20 cellular contexts compared by ENCODE assay signal in the genomic region with DNA sequence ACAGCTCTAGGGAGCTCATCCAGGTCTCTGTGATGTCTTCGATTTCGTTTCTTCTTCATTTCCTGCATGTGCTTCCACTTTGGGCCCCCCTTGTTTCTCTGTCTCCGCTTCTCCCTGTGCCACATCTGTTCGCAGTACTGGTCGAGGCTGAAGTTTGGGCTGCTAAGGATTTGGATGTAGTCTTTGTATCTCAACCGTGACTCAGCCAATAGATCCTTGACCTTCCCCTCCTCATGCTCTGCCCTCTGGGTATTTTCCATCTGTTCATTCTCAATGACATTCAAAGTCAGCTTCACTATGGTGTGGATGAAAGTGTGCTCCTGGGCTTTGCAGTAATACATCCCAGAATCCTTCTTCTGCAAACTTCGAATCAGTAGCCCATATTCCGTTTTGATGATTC.
"Had no signal": no experiment of that assay in that cellular context is flagged by ENCODE, and none has a peak within 500 bp of the region (broad histone marks: within the 10 kb centered on the region; RNA-seq: fewer than 3 reads in every experiment).

No MANE protein-coding gene starts in this region.

- H3K36me3 ChIP-seq: adrenal gland, breast epithelium had no signal

- H3K4me1 ChIP-seq: adrenal gland, breast epithelium had no signal

- H2AFZ ChIP-seq: PC-9 had no signal

- H3K4me3 ChIP-seq: adrenal gland, breast epithelium, PC-9 had no signal

- H3K9me3 ChIP-seq: adrenal gland, breast epithelium, SK-N-SH had no signal

- H3K4me2 ChIP-seq: PC-9, SK-N-SH had no signal

- DNase-seq: activated CD4-positive, alpha-beta T cell treated with anti-CD3 and anti-CD28 coated beads for 4 hours; activated CD8-positive, alpha-beta memory T cell treated with anti-CD3 and anti-CD28 coated beads, Interleukin-2, amount 50 U/mL, for 48 hours; activated CD8-positive, alpha-beta T cell treated with anti-CD3 and anti-CD28 coated beads, Interleukin-2, amount 10 ng/mL, durations not matched to agents 7 days and 5 days; activated naive CD4-positive, alpha-beta T cell treated with anti-CD3 and anti-CD28 coated beads, Interleukin-2, amount 50 U/mL, for 16 hours; activated naive CD8-positive, alpha-beta T cell treated with anti-CD3 and anti-CD28 coated beads, Interleukin-2, amount 10 ng/mL, durations not matched to agents 7 days and 5 days; activated T-cell treated with anti-CD3 and anti-CD28 coated beads, Interleukin-2, amount 50 U/mL, for 1 hour; adrenal gland; aorta; caudate nucleus; KG1; NCI-H1048; NCI-H146; NCI-H187 treated with DMSO at 0.1 percent for 48 hours; NCI-H2081 treated with DMSO at 0.1 percent for 48 hours; NCI-H526 treated with DMSO at 0.1 percent for 48 hours; PC-9; SK-N-SH; SW 1271 had no signal

- H3K9ac ChIP-seq: SK-N-SH had no signal

- H3K27ac ChIP-seq: adrenal gland, breast epithelium, PC-9 had no signal

- H3K27me3 ChIP-seq: breast epithelium had no signal

- ATAC-seq: activated CD4-positive, CD25-positive, alpha-beta regulatory T cell treated with anti-CD3 and anti-CD28 coated beads, Interleukin-2, amount 50 U/mL, for 24 hours; activated CD8-positive, alpha-beta T cell treated with anti-CD3 and anti-CD28 coated beads, Interleukin-2, amount 10 ng/mL, durations not matched to agents 7 days and 5 days had no signal
